ENCODE assay signal across 1 cellular context in the genomic region with DNA sequence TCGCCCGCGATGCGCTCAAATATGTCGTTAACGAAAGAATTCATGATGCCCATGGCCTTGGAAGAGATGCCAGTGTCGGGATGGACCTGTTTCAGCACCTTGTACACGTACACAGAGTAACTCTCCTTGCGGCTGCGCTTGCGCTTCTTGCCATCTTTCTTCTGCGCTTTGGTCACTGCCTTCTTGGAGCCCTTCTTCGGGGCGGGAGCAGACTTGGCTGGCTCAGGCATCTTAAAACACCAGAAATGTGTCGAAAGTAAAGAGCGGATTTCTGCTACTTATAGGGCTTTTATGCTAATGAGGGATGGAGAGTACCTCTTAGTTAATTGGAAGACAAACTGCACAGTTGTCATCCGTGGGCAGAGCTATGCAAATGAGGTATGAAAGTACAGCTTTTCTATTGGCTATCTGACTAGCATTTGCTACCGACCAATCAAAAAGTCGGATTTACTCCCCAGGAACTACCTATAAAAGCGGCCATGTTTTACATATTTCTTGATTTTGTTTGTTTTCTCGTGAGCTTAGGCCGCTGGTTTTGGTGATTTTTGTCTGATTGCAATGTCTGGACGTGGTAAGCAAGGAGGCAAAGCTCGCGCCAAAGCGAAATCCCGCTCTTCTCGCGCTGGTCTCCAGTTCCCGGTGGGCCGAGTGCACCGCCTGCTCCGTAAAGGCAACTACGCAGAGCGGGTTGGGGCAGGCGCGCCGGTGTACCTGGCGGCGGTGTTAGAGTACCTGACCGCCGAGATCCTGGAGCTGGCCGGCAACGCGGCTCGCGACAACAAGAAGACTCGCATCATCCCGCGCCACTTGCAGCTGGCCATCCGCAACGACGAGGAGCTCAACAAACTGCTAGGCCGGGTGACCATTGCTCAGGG.
A peak's percentile ranks its signal among the peaks of the same experiment; 100 is the strongest.
TF ChIP-seq lines count a peak whose summit lies in the region.

No MANE protein-coding gene starts in this region.

TF ChIP-seq in SK-N-SH, 30 proteins besides CTCF, POLR2A, EP300 and RAD21 (continued from another document):
- TF ChIP-seq MEF2A (IDR thresholded peaks at IDR 0.05; ENCODE audit: borderline replicate concordance, low read depth) (0 out of 2 replicates have a peak, but pooled peaks have one; percentile 34), YY1 (IDR thresholded peaks at IDR 0.05; ENCODE audit: low read depth) (peak; percentile 89; the same call in 1 of the 2 replicates), SMC3 (IDR thresholded peaks at IDR 0.05; ENCODE audit: low read depth, low read length) (no peak), GATA2 (CRISPR knock-in tag; IDR thresholded peaks at IDR 0.05) (no peak), TAF1 (IDR thresholded peaks at IDR 0.05; ENCODE audit: borderline replicate concordance, low read depth, low read length) (peak; percentile 93), FOSL2 (IDR thresholded peaks at IDR 0.05; ENCODE audit: borderline replicate concordance, low read depth) (no peak), TEAD4 (IDR thresholded peaks at IDR 0.05; ENCODE audit: borderline replicate concordance, insufficient read depth) (no peak), EZH2phosphoT487 (IDR thresholded peaks at IDR 0.05; ENCODE audit: borderline replicate concordance, low read depth) (no peak), RXRA (IDR thresholded peaks at IDR 0.05; ENCODE audit: borderline replicate concordance, low read depth) (no peak), SIN3A (IDR thresholded peaks at IDR 0.05; ENCODE audit: borderline replicate concordance, low read depth, low read length) (peak; percentile 92), FOXM1 (IDR thresholded peaks at IDR 0.05; ENCODE audit: low read depth) (0 out of 2 replicates have a peak, but pooled peaks have one; percentile 27), CHD2 (IDR thresholded peaks at IDR 0.05; ENCODE audit: low read length, partially characterized antibody) (peak; percentile 80), JUND (IDR thresholded peaks at IDR 0.05) (no peak)
- TF ChIP-seq, protein P1, sequence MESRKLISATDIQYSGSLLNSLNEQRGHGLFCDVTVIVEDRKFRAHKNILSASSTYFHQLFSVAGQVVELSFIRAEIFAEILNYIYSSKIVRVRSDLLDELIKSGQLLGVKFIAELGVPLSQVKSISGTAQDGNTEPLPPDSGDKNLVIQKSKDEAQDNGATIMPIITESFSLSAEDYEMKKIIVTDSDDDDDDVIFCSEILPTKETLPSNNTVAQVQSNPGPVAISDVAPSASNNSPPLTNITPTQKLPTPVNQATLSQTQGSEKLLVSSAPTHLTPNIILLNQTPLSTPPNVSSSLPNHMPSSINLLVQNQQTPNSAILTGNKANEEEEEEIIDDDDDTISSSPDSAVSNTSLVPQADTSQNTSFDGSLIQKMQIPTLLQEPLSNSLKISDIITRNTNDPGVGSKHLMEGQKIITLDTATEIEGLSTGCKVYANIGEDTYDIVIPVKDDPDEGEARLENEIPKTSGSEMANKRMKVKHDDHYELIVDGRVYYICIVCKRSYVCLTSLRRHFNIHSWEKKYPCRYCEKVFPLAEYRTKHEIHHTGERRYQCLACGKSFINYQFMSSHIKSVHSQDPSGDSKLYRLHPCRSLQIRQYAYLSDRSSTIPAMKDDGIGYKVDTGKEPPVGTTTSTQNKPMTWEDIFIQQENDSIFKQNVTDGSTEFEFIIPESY (IDR thresholded peaks at IDR 0.05; ENCODE audit: borderline replicate concordance, low read depth): peak; percentile 88
- TF ChIP-seq, protein P2, sequence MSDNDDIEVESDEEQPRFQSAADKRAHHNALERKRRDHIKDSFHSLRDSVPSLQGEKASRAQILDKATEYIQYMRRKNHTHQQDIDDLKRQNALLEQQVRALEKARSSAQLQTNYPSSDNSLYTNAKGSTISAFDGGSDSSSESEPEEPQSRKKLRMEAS (IDR thresholded peaks at IDR 0.05; ENCODE audit: low read depth): peak; percentile 64
- TF ChIP-seq, protein P3, sequence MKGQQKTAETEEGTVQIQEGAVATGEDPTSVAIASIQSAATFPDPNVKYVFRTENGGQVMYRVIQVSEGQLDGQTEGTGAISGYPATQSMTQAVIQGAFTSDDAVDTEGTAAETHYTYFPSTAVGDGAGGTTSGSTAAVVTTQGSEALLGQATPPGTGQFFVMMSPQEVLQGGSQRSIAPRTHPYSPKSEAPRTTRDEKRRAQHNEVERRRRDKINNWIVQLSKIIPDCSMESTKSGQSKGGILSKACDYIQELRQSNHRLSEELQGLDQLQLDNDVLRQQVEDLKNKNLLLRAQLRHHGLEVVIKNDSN (IDR thresholded peaks at IDR 0.05; ENCODE audit: borderline replicate concordance, low read depth): no peak
- TF ChIP-seq, protein P4, sequence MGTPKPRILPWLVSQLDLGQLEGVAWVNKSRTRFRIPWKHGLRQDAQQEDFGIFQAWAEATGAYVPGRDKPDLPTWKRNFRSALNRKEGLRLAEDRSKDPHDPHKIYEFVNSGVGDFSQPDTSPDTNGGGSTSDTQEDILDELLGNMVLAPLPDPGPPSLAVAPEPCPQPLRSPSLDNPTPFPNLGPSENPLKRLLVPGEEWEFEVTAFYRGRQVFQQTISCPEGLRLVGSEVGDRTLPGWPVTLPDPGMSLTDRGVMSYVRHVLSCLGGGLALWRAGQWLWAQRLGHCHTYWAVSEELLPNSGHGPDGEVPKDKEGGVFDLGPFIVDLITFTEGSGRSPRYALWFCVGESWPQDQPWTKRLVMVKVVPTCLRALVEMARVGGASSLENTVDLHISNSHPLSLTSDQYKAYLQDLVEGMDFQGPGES (IDR thresholded peaks at IDR 0.05; ENCODE audit: low read depth, low read length): peak; percentile 72
